8 cellular contexts compared by ENCODE assay signal in the genomic region with DNA sequence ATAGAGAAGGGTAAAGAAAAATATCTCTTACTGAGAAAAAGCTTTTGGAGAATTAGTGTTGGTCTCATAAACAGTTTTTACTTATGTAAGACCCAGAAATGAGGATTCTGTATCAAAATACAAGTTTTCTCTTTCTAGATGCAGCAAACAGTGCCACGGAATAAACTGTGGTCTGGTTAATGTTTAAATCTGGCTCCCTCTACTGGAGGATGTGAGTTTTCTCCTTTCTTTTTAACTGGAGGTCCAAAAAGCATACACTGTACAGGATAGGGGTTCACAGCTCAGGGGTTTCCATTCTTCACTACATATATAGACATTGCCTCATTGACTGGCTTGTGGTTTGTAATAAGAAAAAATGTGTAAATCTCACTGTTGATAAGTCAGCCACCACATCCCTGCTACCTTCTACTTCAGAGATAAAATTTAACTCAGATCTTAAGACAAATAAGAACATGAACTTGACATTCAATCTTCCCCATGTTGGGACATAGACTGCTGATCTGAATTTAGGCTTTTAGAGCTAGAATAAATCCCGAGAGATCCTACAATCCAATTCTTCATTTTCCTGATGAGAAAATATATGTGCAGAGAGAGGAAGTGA.
A peak's percentile ranks its signal among the peaks of the same experiment; 100 is the strongest.
DNase-seq lines count a peak whose midpoint lies in the region; ATAC-seq and FAIRE-seq lines count a peak whose summit lies in the region.

No MANE protein-coding gene starts in this region.

- no peak for DNase-seq in activated CD4-positive, alpha-beta T cell treated with anti-CD3 and anti-CD28 coated beads for 36 hours
- no peak for DNase-seq in activated CD4-positive, alpha-beta T cell treated with anti-CD3 and anti-CD28 coated beads for 4 hours
- DNase-seq in LHCN-M2 (ENCODE audit: low read depth) (peak; percentile 73), RPMI7951 (ENCODE audit: low read depth) (peak; percentile 63), middle frontal gyrus (ENCODE audit: extremely low spot score, low spot score) (peak; percentile 66), T1000 (lab: John Stamatoyannopoulos, UW) (no peak)

- H3K27me3 Mint-ChIP-seq in activated CD4-positive, alpha-beta T cell treated with anti-CD3 and anti-CD28 coated beads for 36 hours, result peaks cover 13% of the 10 kb centered on the region

- POLR2A ChIA-PET in activated CD4-positive, alpha-beta T cell treated with anti-CD3 and anti-CD28 coated beads for 36 hours (lab: Charles Lee), result no interaction called here

- H3K4me1 Mint-ChIP-seq in activated CD4-positive, alpha-beta T cell treated with anti-CD3 and anti-CD28 coated beads for 36 hours, result no peaks in the 10 kb centered on the region

- no peak overlapping the region for H3K4me3 Mint-ChIP-seq in activated CD4-positive, alpha-beta T cell treated with anti-CD3 and anti-CD28 coated beads for 36 hours

- CTCF ChIA-PET in activated CD4-positive, alpha-beta T cell treated with anti-CD3 and anti-CD28 coated beads for 36 hours (lab: Charles Lee), result interaction anchor here (0.8 to 4.9 kb wide), 12 partner anchors 9 to 632 kb away, joined by 3 to 28 read pairs (median 4); no protein-coding TSS in a partner anchor

- FAIRE-seq in endometrium (lab: Jason Lieb, UNC), result peak; percentile 77

- H3K36me3 Mint-ChIP-seq in activated CD4-positive, alpha-beta T cell treated with anti-CD3 and anti-CD28 coated beads for 36 hours (ENCODE audit: low read depth), result no peaks in the 10 kb centered on the region

- H3K27ac Mint-ChIP-seq in activated CD4-positive, alpha-beta T cell treated with anti-CD3 and anti-CD28 coated beads for 36 hours, result no peak overlapping the region

- intact Hi-C loops in activated CD4-positive, alpha-beta T cell treated with anti-CD3 and anti-CD28 coated beads for 36 hours (cut with DNase I, micrococcal nuclease), result loop anchor here (1.0 to 10.0 kb wide), 5 partner anchors 110 to 497 kb away; no protein-coding TSS in a partner anchor

- ATAC-seq in activated CD4-positive, alpha-beta T cell treated with anti-CD3 and anti-CD28 coated beads for 36 hours, result peak; percentile 75
- ATAC-seq in GM21786 (IDR thresholded peaks at IDR 0.05; ENCODE audit: unreplicated experiment), result peak; percentile 83

- no peaks in the 10 kb centered on the region for H3K9me3 Mint-ChIP-seq in activated CD4-positive, alpha-beta T cell treated with anti-CD3 and anti-CD28 coated beads for 36 hours (ENCODE audit: low read depth)

Comparison
In these comparisons a context has a peak if more than half of its experiments do, and no peak if none do; other contexts are left out.
1. DNase-seq: peak in LHCN-M2 (single experiment), RPMI7951 (single experiment) and middle frontal gyrus (single experiment); none in activated CD4-positive, alpha-beta T cell treated with anti-CD3 and anti-CD28 coated beads for 36 hours (single experiment), activated CD4-positive, alpha-beta T cell treated with anti-CD3 and anti-CD28 coated beads for 4 hours (0 of 2) and T1000 (single experiment).